Comparison of ENCODE assay signal across 8 cellular contexts in the genomic region with DNA sequence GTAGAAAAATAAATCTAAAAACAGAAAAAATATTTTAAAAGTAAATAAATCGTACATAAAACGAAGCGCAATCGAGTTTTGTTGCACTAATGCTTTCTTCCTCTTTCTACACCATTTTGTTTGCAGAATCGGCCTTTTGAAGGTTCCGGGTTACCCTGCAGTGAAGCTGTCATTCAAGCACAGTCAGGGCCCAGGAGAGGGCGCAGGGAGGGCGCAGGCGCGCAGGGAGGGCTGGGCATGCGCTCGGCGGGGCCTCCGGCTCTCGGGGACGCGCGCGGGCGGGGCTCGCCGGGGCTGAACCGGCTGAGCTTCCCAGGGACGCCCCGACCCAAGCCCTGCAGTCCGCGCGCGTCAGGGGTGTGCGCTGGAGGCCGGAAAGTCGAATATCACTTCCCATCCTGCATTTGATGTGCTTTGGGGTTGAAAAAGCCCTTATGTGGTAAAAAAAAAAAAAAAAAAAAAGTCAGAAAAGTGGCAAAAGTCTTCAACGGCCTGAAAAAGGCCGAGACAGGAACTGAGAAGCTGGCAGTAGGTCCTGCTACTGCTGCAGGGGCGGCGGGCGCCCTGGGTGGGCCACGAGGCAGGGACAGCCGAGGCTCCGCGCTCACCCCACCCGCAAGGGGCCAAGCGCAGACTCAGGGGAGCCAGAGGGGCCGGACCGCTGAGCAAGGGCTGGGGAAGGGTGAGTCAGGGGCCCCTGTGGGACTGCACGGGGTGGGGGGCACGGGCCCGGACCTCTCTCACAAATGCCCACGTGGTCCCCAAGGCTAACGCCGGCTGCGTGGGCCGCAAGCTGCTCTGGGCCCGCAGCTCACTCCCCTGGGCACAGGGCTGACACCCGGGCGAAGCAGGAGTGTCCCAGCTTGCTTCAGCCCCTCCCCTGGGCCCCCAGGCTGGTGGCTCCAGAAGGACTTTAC. TPM values are rescaled to one million over a fixed set of nuclear protein-coding genes. Genes with fewer than 3 reads are reported as not detected.
DNase-seq lines count a peak whose midpoint lies in the region; ATAC-seq lines count a peak whose summit lies in the region.

No MANE protein-coding gene starts in this region.

- H3K9me3 ChIP-seq in neuronal stem cell (replicated peaks in 1 of 2; ENCODE audit: control insufficient read depth in 2 of 2, insufficient read depth in 1 of 2, low read depth in 1 of 2, low read length in 2 of 2), result no peaks in the 10 kb centered on the region

- no peaks in the 10 kb centered on the region for H3K36me3 ChIP-seq in neuronal stem cell (replicated peaks in 1 of 2; ENCODE audit: control insufficient read depth in 2 of 2, insufficient read depth in 2 of 2, low read length in 2 of 2)

- no peaks in the 10 kb centered on the region for H3K36me3 Mint-ChIP-seq in IgD-negative memory B cell
- H3K36me3 Mint-ChIP-seq in activated naive CD4-positive, alpha-beta T cell treated with anti-CD3 and anti-CD28 coated beads, Interleukin-2, amount 10 ng/mL, durations not matched to agents 7 days and 5 days, result peaks cover 9% of the 10 kb centered on the region

- ATAC-seq in GM21576 (IDR thresholded peaks at IDR 0.05; ENCODE audit: unreplicated experiment), result peak; percentile 100

- H3K9me3 Mint-ChIP-seq in IgD-negative memory B cell, result peaks cover 10 to 28% (median 13%) of the 10 kb centered on the region in 3 donors
- H3K9me3 Mint-ChIP-seq in activated naive CD4-positive, alpha-beta T cell treated with anti-CD3 and anti-CD28 coated beads, Interleukin-2, amount 10 ng/mL, durations not matched to agents 7 days and 5 days, result peaks cover 18% of the 10 kb centered on the region

- no peak overlapping the region for H4K91ac ChIP-seq in neuronal stem cell (ENCODE audit: low read depth, low read length, poor library complexity)

- peaks cover 0 to 2% of the 10 kb centered on the region in 2 donors for H3K4me1 ChIP-seq in neuronal stem cell (ENCODE audit: control insufficient read depth in 2 of 2, insufficient read depth in 1 of 2, low read depth in 1 of 2, low read length in 2 of 2)

- H2BK5ac ChIP-seq in neuronal stem cell (ENCODE audit: low read length), result peak overlapping the region; percentile 82

- peak overlapping the region; percentile 100 for H2BK15ac ChIP-seq in neuronal stem cell (ENCODE audit: low read length)

- H3K9ac ChIP-seq in neuronal stem cell (ENCODE audit: low read depth, low read length, poor library complexity), result peak overlapping the region; percentile 60

- peak overlapping the region; percentile 73 for H3K23ac ChIP-seq in neuronal stem cell (ENCODE audit: low read depth, low read length, poor library complexity)

- peaks cover 8 to 15% (median 9%) of the 10 kb centered on the region in 3 donors for H3K4me1 Mint-ChIP-seq in IgD-negative memory B cell
- peaks cover 21% of the 10 kb centered on the region for H3K4me1 Mint-ChIP-seq in activated naive CD4-positive, alpha-beta T cell treated with anti-CD3 and anti-CD28 coated beads, Interleukin-2, amount 10 ng/mL, durations not matched to agents 7 days and 5 days

- peak overlapping the region; percentile 43 to 91 (median 78) for H3K4me3 Mint-ChIP-seq in IgD-negative memory B cell
- H3K4me3 Mint-ChIP-seq in activated naive CD4-positive, alpha-beta T cell treated with anti-CD3 and anti-CD28 coated beads, Interleukin-2, amount 10 ng/mL, durations not matched to agents 7 days and 5 days, result peak overlapping the region; percentile 43

- peak overlapping the region; percentile 87 for H2AFZ ChIP-seq in neuronal stem cell (ENCODE audit: low read length)

- peak overlapping the region; percentile 95 for H3K4ac ChIP-seq in neuronal stem cell (ENCODE audit: low read length)

- H3K18ac ChIP-seq in neuronal stem cell (ENCODE audit: low read length), result peak overlapping the region; percentile 92

- H3K4me3 ChIP-seq in neuronal stem cell (ENCODE audit: low read length in 2 of 2), result no peak overlapping the region

- DNase-seq in DMS114 treated with DMSO at 0.1 percent for 48 hours (lab: John Stamatoyannopoulos, UW; ENCODE audit: unreplicated experiment) (peak; percentile 72), SK-MEL-5 (ENCODE audit: low read depth, low spot score) (peak; percentile 90), germinal center (ENCODE audit: low spot score) (peak; percentile 93), neuronal stem cell (ENCODE audit: low spot score) (peak; percentile 75), stromal cell of bone marrow (ENCODE audit: low read depth) (peak; percentile 71)
- DNase-seq in activated naive CD4-positive, alpha-beta T cell treated with anti-CD3 and anti-CD28 coated beads, Interleukin-2, amount 10 ng/mL, durations not matched to agents 7 days and 5 days, result peak; percentile 90

- H2AK5ac ChIP-seq in neuronal stem cell (ENCODE audit: low read depth, low read length), result peak overlapping the region; percentile 100

- H3K27me3 ChIP-seq in neuronal stem cell (ENCODE audit: control insufficient read depth in 3 of 3, insufficient read depth in 3 of 3, low read depth in 1 of 3, low read length in 3 of 3), result no peaks in the 10 kb centered on the region

- CTCF ChIA-PET in activated naive CD4-positive, alpha-beta T cell treated with anti-CD3 and anti-CD28 coated beads, Interleukin-2, amount 10 ng/mL, durations not matched to agents 7 days and 5 days (lab: Charles Lee), result no interaction called here

- H3K4me2 ChIP-seq in neuronal stem cell (ENCODE audit: insufficient read depth, low read length, poor library complexity, severe bottlenecking), result peak overlapping the region; percentile 33

- H3K79me1 ChIP-seq in neuronal stem cell (ENCODE audit: low read depth, low read length), result no peaks in the 10 kb centered on the region

- H2BK120ac ChIP-seq in neuronal stem cell (ENCODE audit: low read depth, low read length), result no peak overlapping the region

- peak overlapping the region; percentile 23 to 95 (median 71) for H3K27ac Mint-ChIP-seq in IgD-negative memory B cell
- H3K27ac Mint-ChIP-seq in activated naive CD4-positive, alpha-beta T cell treated with anti-CD3 and anti-CD28 coated beads, Interleukin-2, amount 10 ng/mL, durations not matched to agents 7 days and 5 days, result peak overlapping the region; percentile 74

- no CpG with 5 or more reads among the region's 56 CpGs for WGBS in neuronal stem cell (ENCODE audit: extremely low coverage in 2 of 2, insufficient read length in 2 of 2, insufficient replicate concordance in 1 of 2), 2 donors

- H2BK12ac ChIP-seq in neuronal stem cell (ENCODE audit: low read length), result peak overlapping the region; percentile 84

- no peaks in the 10 kb centered on the region for H3K27me3 Mint-ChIP-seq in IgD-negative memory B cell
- H3K27me3 Mint-ChIP-seq in activated naive CD4-positive, alpha-beta T cell treated with anti-CD3 and anti-CD28 coated beads, Interleukin-2, amount 10 ng/mL, durations not matched to agents 7 days and 5 days, result peaks cover 4% of the 10 kb centered on the region

- peak overlapping the region; percentile 99 for H4K8ac ChIP-seq in neuronal stem cell (ENCODE audit: low read depth, low read length)

- H3K14ac ChIP-seq in neuronal stem cell (ENCODE audit: low read length), result peak overlapping the region; percentile 94

- H3K27ac ChIP-seq in neuronal stem cell (replicated peaks; ENCODE audit: low read length), result no peak overlapping the region

- in situ Hi-C loops in SK-MEL-5 (cut with HindIII; ENCODE audit: low pct_unique_long_range_greater_than_20kb, low sequenced_read_pairs), result no loop called here

RNA-seq across cellular contexts. Expression of gene THBS2, which starts 40.5 kb away (rescaled TPM):
- polyA plus RNA-seq in IgD-negative memory B cell, result 0.08 TPM
- 0.16 and 0.18 TPM in 2 replicates for total RNA-seq in SK-MEL-5 (2014; rRNA removed; shearing (Covaris generic))
- 0.15 and 0.31 TPM in 2 replicates for polyA plus RNA-seq in SK-MEL-5 (2015; cell fraction: cytosol; rRNA removed)
- 0.07 and 0.10 TPM in 2 replicates for polyA plus RNA-seq in SK-MEL-5 (2015; cell fraction: nucleus; rRNA removed)
- polyA plus RNA-seq in neuronal stem cell (2013, experiment 1 of 2), result 0.14 TPM
- 0.14 TPM for polyA plus RNA-seq in neuronal stem cell (2013, experiment 2 of 2)
